Comparison of ENCODE assay signal across 19 cellular contexts in genomic region chr10:121497513-121497912, GRCh38.
DNase-seq lines count a peak whose midpoint lies in the region; ATAC-seq and TF ChIP-seq lines count a peak whose summit lies in the region.
"Had no signal": no experiment of that assay in that cellular context is flagged by ENCODE, and none has a peak within 500 bp of the region (broad histone marks: within the 10 kb centered on the region; RNA-seq: fewer than 3 reads in every experiment).

No MANE protein-coding gene starts in this region.

- no peak for TF ChIP-seq CTCF in mucosa of descending colon (IDR thresholded peaks at IDR 0.05)
- no peak for TF ChIP-seq CTCF in esophagus squamous epithelium (IDR thresholded peaks at IDR 0.05)

- DNase-seq in DMS153 (lab: John Stamatoyannopoulos, UW) (peak; percentile 20), NCI-H146 treated with DMSO at 0.1 percent for 48 hours (lab: John Stamatoyannopoulos, UW; ENCODE audit: unreplicated experiment) (peak; percentile 11), NCI-H82 treated with DMSO at 0.1 percent for 48 hours (lab: John Stamatoyannopoulos, UW; ENCODE audit: unreplicated experiment) (peak; percentile 5), mucosa of descending colon (peak in 1 of 3 donors; percentile 54), GDM1 (lab: John Stamatoyannopoulos, UW) (no peak), GM19238 (ENCODE audit: insufficient read length, low spot score) (no peak), esophagus squamous epithelium (lab: John Stamatoyannopoulos, UW) (no peak)
- DNase-seq: activated CD4-positive, alpha-beta T cell treated with anti-CD3 and anti-CD28 coated beads, Interleukin-2, amount 50 U/mL, for 48 hours; activated naive CD4-positive, alpha-beta T cell treated with anti-CD3 and anti-CD28 coated beads, Interleukin-2, amount 10 ng/mL, durations not matched to agents 7 days and 5 days; activated T-cell treated with anti-CD3 and anti-CD28 coated beads, Interleukin-2, amount 50 U/mL, for 24 hours; DMS53; hippocampal formation; islet precursor cell; NCI-H2029; stimulated activated CD4-positive, alpha-beta T cell treated with anti-CD3 and anti-CD28 coated beads, Interleukin-4, amount 100 ng/mL, for 24 hours; T-helper 1 cell had no signal

- peak; percentile 64 for ATAC-seq in mucosa of descending colon
- ATAC-seq in HG03045 (IDR thresholded peaks at IDR 0.05; ENCODE audit: unreplicated experiment): no peak
- ATAC-seq: natural killer cell treated with Interleukin-12 subunit alpha and Interleukin-12 subunit beta and Interleukin-15 and Interleukin-18, amount 100 ng/mL, for 72 hours had no signal

- H3K4me3 ChIP-seq in mucosa of descending colon: no peak overlapping the region
- H3K4me3 ChIP-seq in esophagus squamous epithelium: no peak overlapping the region
- H3K4me3 ChIP-seq: smooth muscle cell had no signal

- TF ChIP-seq POLR2A in esophagus squamous epithelium (IDR thresholded peaks at IDR 0.05): no peak

- H3K27me3 ChIP-seq in esophagus squamous epithelium: no peaks in the 10 kb centered on the region

- H3K4me1 ChIP-seq in mucosa of descending colon (ENCODE audit: low read depth): no peaks in the 10 kb centered on the region
- H3K4me1 ChIP-seq in esophagus squamous epithelium: peaks cover 0 to 39% (median 4%) of the 10 kb centered on the region in 3 donors

- intact Hi-C loops in mucosa of descending colon (cut with DNase I, micrococcal nuclease) (no loop called here), esophagus squamous epithelium (cut with DNase I) (no loop called here)

- no peaks in the 10 kb centered on the region for H3K36me3 ChIP-seq in mucosa of descending colon (ENCODE audit: low read depth)
- peaks cover 0 to 71% (median 0%) of the 10 kb centered on the region in 3 donors for H3K36me3 ChIP-seq in esophagus squamous epithelium

- H3K27ac ChIP-seq in esophagus squamous epithelium: peak overlapping the region in 2 of 4 donors; percentile 8 to 38

- H3K9me3 ChIP-seq in mucosa of descending colon: no peaks in the 10 kb centered on the region
- no peaks in the 10 kb centered on the region for H3K9me3 ChIP-seq in esophagus squamous epithelium

- 40 to 53% methylated on average over 8 of the region's 8 CpGs for WGBS in esophagus squamous epithelium, 2 donors

Comparison
In these comparisons a context has a peak if more than half of its experiments do, and no peak if none do; other contexts are left out.
1. DNase-seq: peak in DMS153 (single experiment), NCI-H146 treated with DMSO at 0.1 percent for 48 hours (single experiment) and NCI-H82 treated with DMSO at 0.1 percent for 48 hours (single experiment); none in GDM1 (single experiment), GM19238 (single experiment) and esophagus squamous epithelium (single experiment).